Comparison of ENCODE assay signal across 21 cellular contexts in genomic region chr4:143362392-143363046, GRCh38. TPM values are rescaled to one million over a fixed set of nuclear protein-coding genes. Genes with fewer than 3 reads are reported as not detected.
DNase-seq lines count a peak whose midpoint lies in the region; ATAC-seq and TF ChIP-seq lines count a peak whose summit lies in the region.
"Had no signal": no experiment of that assay in that cellular context is flagged by ENCODE, and none has a peak within 500 bp of the region (broad histone marks: within the 10 kb centered on the region; RNA-seq: fewer than 3 reads in every experiment).

No MANE protein-coding gene starts in this region.

- H3K36me3 Mint-ChIP-seq in activated CD4-positive, alpha-beta T cell treated with anti-CD3 and anti-CD28 coated beads for 36 hours (ENCODE audit: low read depth), result no peaks in the 10 kb centered on the region
- H3K36me3 Mint-ChIP-seq in chondrocyte (ENCODE audit: low read depth), result no peaks in the 10 kb centered on the region
- no peaks in the 10 kb centered on the region for H3K36me3 Mint-ChIP-seq in stimulated activated effector memory CD8-positive, alpha-beta T cell treated with anti-CD3 and anti-CD28 coated beads, Interleukin-12 subunit alpha, Interleukin-12 subunit beta, amount 100 ng/mL, for 72 hours

- peak overlapping the region; percentile 94; the same call in 1 of the 2 replicates for H3K27ac ChIP-seq in VCaP
- H3K27ac ChIP-seq: SJSA1 had no signal

- peaks cover 27% of the 10 kb centered on the region for H3K4me1 Mint-ChIP-seq in activated CD4-positive, alpha-beta T cell treated with anti-CD3 and anti-CD28 coated beads for 36 hours
- peaks cover 60% of the 10 kb centered on the region for H3K4me1 Mint-ChIP-seq in chondrocyte (ENCODE audit: low read depth)
- peaks cover 25% of the 10 kb centered on the region for H3K4me1 Mint-ChIP-seq in stimulated activated effector memory CD8-positive, alpha-beta T cell treated with anti-CD3 and anti-CD28 coated beads, Interleukin-12 subunit alpha, Interleukin-12 subunit beta, amount 100 ng/mL, for 72 hours

- CTCF ChIA-PET in activated CD4-positive, alpha-beta T cell treated with anti-CD3 and anti-CD28 coated beads for 36 hours (lab: Charles Lee), result interaction anchor here (0.5 to 1.3 kb wide), 3 partner anchors 36 to 1236 kb away, joined by 3 to 4 read pairs (median 3); no protein-coding TSS in a partner anchor

- no peak for TF ChIP-seq CTCF in VCaP (conservative IDR thresholded peaks at IDR 0.05)
- TF ChIP-seq CTCF in chondrocyte (IDR thresholded peaks at IDR 0.05), result no peak

- no peak overlapping the region for H3K4me3 Mint-ChIP-seq in activated CD4-positive, alpha-beta T cell treated with anti-CD3 and anti-CD28 coated beads for 36 hours
- H3K4me3 Mint-ChIP-seq in chondrocyte (ENCODE audit: unreplicated experiment), result no peak overlapping the region
- no peak overlapping the region for H3K4me3 Mint-ChIP-seq in stimulated activated effector memory CD8-positive, alpha-beta T cell treated with anti-CD3 and anti-CD28 coated beads, Interleukin-12 subunit alpha, Interleukin-12 subunit beta, amount 100 ng/mL, for 72 hours
- H3K4me3 Mint-ChIP-seq: activated T-cell treated with anti-CD3 and anti-CD28 coated beads, Interleukin-2, amount 50 U/mL, for 72 hours had no signal

- no peak overlapping the region for H3K27ac Mint-ChIP-seq in activated CD4-positive, alpha-beta T cell treated with anti-CD3 and anti-CD28 coated beads for 36 hours
- H3K27ac Mint-ChIP-seq in chondrocyte (ENCODE audit: unreplicated experiment), result peak overlapping the region; percentile 70
- H3K27ac Mint-ChIP-seq in stimulated activated effector memory CD8-positive, alpha-beta T cell treated with anti-CD3 and anti-CD28 coated beads, Interleukin-12 subunit alpha, Interleukin-12 subunit beta, amount 100 ng/mL, for 72 hours, result peak overlapping the region; percentile 24
- H3K27ac Mint-ChIP-seq: activated T-cell treated with anti-CD3 and anti-CD28 coated beads, Interleukin-2, amount 50 U/mL, for 72 hours had no signal

- DNase-seq in activated CD4-positive, alpha-beta T cell treated with anti-CD3 and anti-CD28 coated beads for 36 hours, result peak; percentile 10
- no peak for DNase-seq in activated CD4-positive, alpha-beta T cell treated with anti-CD3 and anti-CD28 coated beads for 48 hours
- DNase-seq in chondrocyte (ENCODE audit: low spot score), result no peak
- DNase-seq in stimulated activated effector memory CD8-positive, alpha-beta T cell treated with anti-CD3 and anti-CD28 coated beads, Interleukin-12 subunit alpha, Interleukin-12 subunit beta, amount 100 ng/mL, for 72 hours (ENCODE audit: low spot score in 2 of 2), result no peak
- DNase-seq in activated effector memory CD4-positive, alpha-beta T cell treated with anti-CD3 and anti-CD28 coated beads, Interleukin-2, amount 50 U/mL, for 16 hours, result no peak
- DNase-seq: 8988T; activated CD4-positive, alpha-beta T cell treated with anti-CD3 and anti-CD28 coated beads for 1 hour; activated naive CD4-positive, alpha-beta T cell treated with anti-CD3 and anti-CD28 coated beads, Interleukin-2, amount 50 U/mL, for 16 hours; caudate nucleus; DMS 273 treated with DMSO at 0.1 percent for 48 hours; left ventricle myocardium superior; naive B cell; NCI-H1105; NCI-H1930; NCI-H526; stomach had no signal

- POLR2A ChIA-PET in activated CD4-positive, alpha-beta T cell treated with anti-CD3 and anti-CD28 coated beads for 36 hours (lab: Charles Lee), result no interaction called here

- no peaks in the 10 kb centered on the region for H3K9me3 Mint-ChIP-seq in activated CD4-positive, alpha-beta T cell treated with anti-CD3 and anti-CD28 coated beads for 36 hours (ENCODE audit: low read depth)
- H3K9me3 Mint-ChIP-seq in chondrocyte (ENCODE audit: low read depth), result peaks cover 2% of the 10 kb centered on the region
- H3K9me3 Mint-ChIP-seq in stimulated activated effector memory CD8-positive, alpha-beta T cell treated with anti-CD3 and anti-CD28 coated beads, Interleukin-12 subunit alpha, Interleukin-12 subunit beta, amount 100 ng/mL, for 72 hours, result no peaks in the 10 kb centered on the region
- H3K9me3 Mint-ChIP-seq: activated T-cell treated with anti-CD3 and anti-CD28 coated beads, Interleukin-2, amount 50 U/mL, for 72 hours had no signal

- H3K27me3 Mint-ChIP-seq in activated CD4-positive, alpha-beta T cell treated with anti-CD3 and anti-CD28 coated beads for 36 hours, result no peaks in the 10 kb centered on the region
- H3K27me3 Mint-ChIP-seq in chondrocyte (ENCODE audit: low read depth), result no peaks in the 10 kb centered on the region
- H3K27me3 Mint-ChIP-seq: naive B cell had no signal

- ATAC-seq in activated CD4-positive, alpha-beta T cell treated with anti-CD3 and anti-CD28 coated beads for 36 hours, result no peak
- peak; percentile 46 for ATAC-seq in stimulated activated effector memory CD8-positive, alpha-beta T cell treated with anti-CD3 and anti-CD28 coated beads, Interleukin-12 subunit alpha, Interleukin-12 subunit beta, amount 100 ng/mL, for 72 hours
- ATAC-seq in GM21723 (IDR thresholded peaks at IDR 0.05; ENCODE audit: unreplicated experiment) (no peak), GM19035 (IDR thresholded peaks at IDR 0.05; ENCODE audit: unreplicated experiment) (no peak)

- intact Hi-C loops in activated CD4-positive, alpha-beta T cell treated with anti-CD3 and anti-CD28 coated beads for 36 hours (cut with DNase I, micrococcal nuclease), result no loop called here

RNA-seq across cellular contexts. Expression of gene GAB1, which starts 25.8 kb away (rescaled TPM):
- under 1 TPM; 0.35 to 0.48 TPM for total RNA-seq in activated CD4-positive, alpha-beta T cell treated with anti-CD3 and anti-CD28 coated beads for 36 hours
- 30.1 to 52.2 TPM (median 33.2 TPM) in 3 replicates for total RNA-seq in chondrocyte

Comparison
In these comparisons a context has a peak if more than half of its experiments do, and no peak if none do; other contexts are left out.
1. RNA of gene GAB1, which starts 25.8 kb away (total RNA-seq): 30.1 to 52.2 TPM in chondrocyte; 0.35 to 0.48 TPM in activated CD4-positive, alpha-beta T cell treated with anti-CD3 and anti-CD28 coated beads for 36 hours; every median in the first group is over 10 times any median in the second.